ENCODE assay signal across 27 cellular contexts in genomic region chr4:87851955-87852354, GRCh38. TPM values are rescaled to one million over a fixed set of nuclear protein-coding genes. Genes with fewer than 3 reads are reported as not detected.
"Had no signal": no experiment of that assay in that cellular context is flagged by ENCODE, and none has a peak within 500 bp of the region (broad histone marks: within the 10 kb centered on the region; RNA-seq: fewer than 3 reads in every experiment).

No MANE protein-coding gene starts in this region.

- H3K9me3 ChIP-seq: colonic mucosa, heart left ventricle, thoracic aorta, transverse colon had no signal

- ATAC-seq: left colon; stimulated activated naive B cell treated with anti-CD40 and anti-IgM and Interleukin-4, amounts not matched to agents 10 μg/mL and 1 μg/mL and 100 μg/mL, for 72 hours; stimulated activated naive CD8-positive, alpha-beta T cell treated with anti-CD3 and anti-CD28 coated beads, Interleukin-15, amount 100 ng/mL, for 72 hours had no signal

- H3K4me3 ChIP-seq: colonic mucosa, heart left ventricle, lung, thoracic aorta, transverse colon had no signal

- DNase-seq: colonic mucosa; effector CD4-positive, alpha-beta T cell; endodermal cell; foreskin melanocyte; heart left ventricle; left colon; left ventricle myocardium superior; naive thymus-derived CD4-positive, alpha-beta T cell; stimulated activated CD4-positive, alpha-beta T cell treated with anti-CD3 and anti-CD28 coated beads, Interleukin-2, amount 100 ng/mL, for 24 hours; stimulated activated CD4-positive, alpha-beta T cell treated with anti-CD3 and anti-CD28 coated beads, Interleukin-4, amount 100 ng/mL, for 4 hours; stimulated activated naive B cell treated with anti-CD40 and anti-IgM and Interleukin-4, amounts not matched to agents 10 μg/mL and 1 μg/mL and 100 μg/mL, for 72 hours; stimulated activated naive CD8-positive, alpha-beta T cell treated with anti-CD3 and anti-CD28 coated beads, Interleukin-15, amount 100 ng/mL, for 72 hours; transverse colon had no signal

- H3K27ac ChIP-seq: colonic mucosa, thoracic aorta, transverse colon had no signal

- H3K36me3 ChIP-seq: colonic mucosa, heart left ventricle, thoracic aorta, transverse colon had no signal

- H3K27me3 ChIP-seq: colonic mucosa, heart left ventricle, transverse colon had no signal

- H3K4me1 ChIP-seq: colonic mucosa had no signal

RNA-seq across cellular contexts. Expression of gene MEPE, which starts 19.2 kb away (rescaled TPM):
- total RNA-seq: colonic mucosa; dermis microvascular lymphatic vessel endothelial cell; endothelial cell of umbilical vein; glomerular endothelial cell; heart left ventricle; kidney epithelial cell; left colon; left ventricle myocardium superior; lung; mesenteric fat pad; naive thymus-derived CD4-positive, alpha-beta T cell; osteocyte; pulmonary artery endothelial cell; sciatic nerve; skeletal muscle tissue; thoracic aorta; transverse colon; ureter had no signal
- polyA plus RNA-seq: endothelial cell of umbilical vein; esophagus; heart left ventricle; naive thymus-derived CD4-positive, alpha-beta T cell; neural cell had no signal

RNA-seq across cellular contexts. Expression of gene IBSP, which starts 52.6 kb away (rescaled TPM):
- total RNA-seq: colonic mucosa; dermis microvascular lymphatic vessel endothelial cell; endodermal cell; endothelial cell of umbilical vein; glomerular endothelial cell; kidney epithelial cell; left colon; left ventricle myocardium superior; mesenteric fat pad; naive thymus-derived CD4-positive, alpha-beta T cell; osteocyte; pulmonary artery endothelial cell; sciatic nerve; skeletal muscle tissue; thoracic aorta; transverse colon; ureter had no signal
- polyA plus RNA-seq: endothelial cell of umbilical vein; esophagus; heart left ventricle; naive thymus-derived CD4-positive, alpha-beta T cell; neural cell had no signal
